Comparison of ENCODE assay signal across 17 cellular contexts in the genomic region with DNA sequence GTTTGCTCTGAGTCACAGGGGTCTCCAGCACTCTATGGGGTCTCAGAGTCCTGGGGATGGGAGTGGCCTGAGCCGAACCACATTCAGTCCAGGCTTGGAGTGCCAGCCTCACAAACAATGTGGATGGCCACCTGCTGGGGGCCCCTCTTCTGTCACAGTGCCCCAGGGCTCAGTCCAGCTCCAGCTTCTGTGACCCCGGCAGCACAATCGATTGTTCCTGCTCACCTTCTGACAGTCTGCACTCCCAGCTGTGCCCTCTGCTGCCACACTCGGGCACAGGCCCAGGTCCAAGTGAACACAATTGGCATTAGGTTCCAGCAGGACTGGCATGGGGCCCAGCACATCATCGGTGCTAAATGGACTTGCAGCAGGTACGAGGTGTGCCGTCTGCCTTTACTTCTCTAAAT.
DNase-seq lines count a peak whose midpoint lies in the region; ATAC-seq and TF ChIP-seq lines count a peak whose summit lies in the region.
"Had no signal": no experiment of that assay in that cellular context is flagged by ENCODE, and none has a peak within 500 bp of the region (broad histone marks: within the 10 kb centered on the region; RNA-seq: fewer than 3 reads in every experiment).

No MANE protein-coding gene starts in this region.

- DNase-seq in NCI-H146 (lab: John Stamatoyannopoulos, UW) (peak; percentile 45), NCI-H146 treated with DMSO at 0.1 percent for 48 hours (lab: John Stamatoyannopoulos, UW; ENCODE audit: unreplicated experiment) (no peak), left ventricle myocardium superior (peak; percentile 85), sigmoid colon (peak; percentile 85), SHP77 (lab: John Stamatoyannopoulos, UW) (no peak), NCI-H2227 treated with DMSO at 0.1 percent for 48 hours (lab: John Stamatoyannopoulos, UW) (no peak)
- DNase-seq: activated CD4-positive, alpha-beta memory T cell treated with anti-CD3 and anti-CD28 coated beads for 36 hours; amniotic stem cell; CD4-positive, alpha-beta memory T cell; GM23248; NCI-H187 treated with DMSO at 0.1 percent for 48 hours; stimulated activated naive CD4-positive, alpha-beta T cell had no signal

- H3K27ac ChIP-seq in VCaP (peak overlapping the region; percentile 54), sigmoid colon (peak overlapping the region; percentile 91 to 97 (median 95))
- H3K27ac ChIP-seq: GM23248, vagina had no signal

- 31 to 76% methylated on average over 7 of the region's 7 CpGs for WGBS in sigmoid colon, 2 donors

- TF ChIP-seq EP300 in sigmoid colon (IDR thresholded peaks at IDR 0.05), result no peak

- no peaks in the 10 kb centered on the region for H3K9me3 ChIP-seq in sigmoid colon
- H3K9me3 ChIP-seq: vagina had no signal

- H3K36me3 ChIP-seq in sigmoid colon, result no peaks in the 10 kb centered on the region
- H3K36me3 ChIP-seq: vagina had no signal

- no peak for TF ChIP-seq POLR2A in sigmoid colon (IDR thresholded peaks at IDR 0.05)

- TF ChIP-seq CTCF in VCaP (conservative IDR thresholded peaks at IDR 0.05), result peak; percentile 51
- TF ChIP-seq CTCF in sigmoid colon (IDR thresholded peaks at IDR 0.05), result no peak

- ATAC-seq in left ventricle myocardium superior (peak; percentile 65), GM18517 (IDR thresholded peaks at IDR 0.05; ENCODE audit: unreplicated experiment) (no peak)
- ATAC-seq: K562; natural killer cell treated with Interleukin-12 subunit alpha and Interleukin-12 subunit beta and Interleukin-15 and Interleukin-18, amount 100 ng/mL, for 72 hours had no signal

- H3K4me1 ChIP-seq in sigmoid colon, result peaks cover 0 to 83% (median 61%) of the 10 kb centered on the region in 4 donors

- H3K4me3 ChIP-seq in sigmoid colon, result no peak overlapping the region
- H3K4me3 ChIP-seq: GM23248, K562, vagina had no signal

- intact Hi-C loops in left ventricle myocardium superior (cut with micrococcal nuclease), result no loop called here
- intact Hi-C loops in sigmoid colon (cut with DNase I), result loop anchor here (5.0 kb wide), 1 partner anchor 89 kb away; no protein-coding TSS in a partner anchor

- no peaks in the 10 kb centered on the region for H3K27me3 ChIP-seq in sigmoid colon
- H3K27me3 ChIP-seq: vagina had no signal

Comparison
In these comparisons a context has a peak if more than half of its experiments do, and no peak if none do; other contexts are left out.
1. DNase-seq: peak in NCI-H146 (single experiment), left ventricle myocardium superior (single experiment) and sigmoid colon (single experiment); none in NCI-H146 treated with DMSO at 0.1 percent for 48 hours (single experiment), SHP77 (0 of 2) and NCI-H2227 treated with DMSO at 0.1 percent for 48 hours (single experiment).